8 cellular contexts compared by ENCODE assay signal in genomic region chr1:39407496-39407888, GRCh38.
DNase-seq lines count a peak whose midpoint lies in the region; ATAC-seq and TF ChIP-seq lines count a peak whose summit lies in the region.

No MANE protein-coding gene starts in this region.

- WGBS in lung, 2 donors, result 59 to 64% methylated on average over 7 of the region's 7 CpGs
- WGBS in upper lobe of left lung, 2 donors, result 48 to 58% methylated on average over 7 of the region's 7 CpGs

- TF ChIP-seq CTCF in lung (IDR thresholded peaks at IDR 0.05; ENCODE audit: control extremely low read depth, extremely low read depth) (no peak), upper lobe of left lung (IDR thresholded peaks at IDR 0.05) (no peak)

- peak overlapping the region; percentile 41 to 95 for H3K27ac ChIP-seq in lung (ENCODE audit: low read depth in 1 of 2, low read length in 1 of 2)
- peak overlapping the region; percentile 93 to 95 (median 94) for H3K27ac ChIP-seq in upper lobe of left lung

- no peaks in the 10 kb centered on the region for H3K27me3 Mint-ChIP-seq in activated naive CD4-positive, alpha-beta T cell treated with anti-CD3 and anti-CD28 coated beads, Interleukin-2, amount 10 ng/mL, durations not matched to agents 7 days and 5 days
- H3K27me3 Mint-ChIP-seq in activated naive CD8-positive, alpha-beta T cell treated with anti-CD3 and anti-CD28 coated beads, Interleukin-2, amount 50 U/mL, for 24 hours, result no peaks in the 10 kb centered on the region

- CTCF ChIA-PET in activated naive CD4-positive, alpha-beta T cell treated with anti-CD3 and anti-CD28 coated beads, Interleukin-2, amount 10 ng/mL, durations not matched to agents 7 days and 5 days (lab: Charles Lee), result no interaction called here

- TF ChIP-seq POLR2A in upper lobe of left lung (IDR thresholded peaks at IDR 0.05), result no peak

- no peak overlapping the region for H3K27ac Mint-ChIP-seq in activated naive CD4-positive, alpha-beta T cell treated with anti-CD3 and anti-CD28 coated beads, Interleukin-2, amount 10 ng/mL, durations not matched to agents 7 days and 5 days
- H3K27ac Mint-ChIP-seq in activated naive CD8-positive, alpha-beta T cell treated with anti-CD3 and anti-CD28 coated beads, Interleukin-2, amount 50 U/mL, for 24 hours, result no peak overlapping the region

- H3K36me3 ChIP-seq in lung (ENCODE audit: control insufficient read depth in 2 of 2, insufficient read depth in 2 of 2, low read length in 2 of 2) (no peaks in the 10 kb centered on the region), upper lobe of left lung (peaks cover 0 to 12% (median 3%) of the 10 kb centered on the region in 4 donors)

- TF ChIP-seq EP300 in upper lobe of left lung (IDR thresholded peaks at IDR 0.05), result no peak

- H3K9me3 Mint-ChIP-seq in activated naive CD4-positive, alpha-beta T cell treated with anti-CD3 and anti-CD28 coated beads, Interleukin-2, amount 10 ng/mL, durations not matched to agents 7 days and 5 days, result no peaks in the 10 kb centered on the region
- no peaks in the 10 kb centered on the region for H3K9me3 Mint-ChIP-seq in activated naive CD8-positive, alpha-beta T cell treated with anti-CD3 and anti-CD28 coated beads, Interleukin-2, amount 50 U/mL, for 24 hours

- H3K9me3 ChIP-seq in lung (ENCODE audit: control insufficient read depth in 2 of 2, insufficient read depth in 1 of 2, low read length in 1 of 2) (no peaks in the 10 kb centered on the region), upper lobe of left lung (no peaks in the 10 kb centered on the region)

- H3K4me1 Mint-ChIP-seq in activated naive CD4-positive, alpha-beta T cell treated with anti-CD3 and anti-CD28 coated beads, Interleukin-2, amount 10 ng/mL, durations not matched to agents 7 days and 5 days, result peaks cover 52% of the 10 kb centered on the region
- H3K4me1 Mint-ChIP-seq in activated naive CD8-positive, alpha-beta T cell treated with anti-CD3 and anti-CD28 coated beads, Interleukin-2, amount 50 U/mL, for 24 hours, result peaks cover 59% of the 10 kb centered on the region

- H3K27me3 ChIP-seq in lung (ENCODE audit: control insufficient read depth, insufficient read depth), result no peaks in the 10 kb centered on the region
- no peaks in the 10 kb centered on the region for H3K27me3 ChIP-seq in upper lobe of left lung

- H3K36me3 Mint-ChIP-seq in activated naive CD4-positive, alpha-beta T cell treated with anti-CD3 and anti-CD28 coated beads, Interleukin-2, amount 10 ng/mL, durations not matched to agents 7 days and 5 days, result peaks cover 40% of the 10 kb centered on the region
- H3K36me3 Mint-ChIP-seq in activated naive CD8-positive, alpha-beta T cell treated with anti-CD3 and anti-CD28 coated beads, Interleukin-2, amount 50 U/mL, for 24 hours (ENCODE audit: low read depth), result peaks cover 11% of the 10 kb centered on the region

- H3K4me1 ChIP-seq in lung (ENCODE audit: control insufficient read depth in 2 of 2, insufficient read depth in 2 of 2, low read length in 2 of 2) (peaks cover 13 to 46% of the 10 kb centered on the region in 2 donors), upper lobe of left lung (peaks cover 60 to 81% (median 71%) of the 10 kb centered on the region in 4 donors)

- H3K4me3 ChIP-seq in lung (no peak overlapping the region), upper lobe of left lung (no peak overlapping the region)

- no peak for ATAC-seq in activated naive CD8-positive, alpha-beta T cell treated with anti-CD3 and anti-CD28 coated beads, Interleukin-2, amount 50 U/mL, for 24 hours
- no peak for ATAC-seq in lung (ENCODE audit: insufficient read depth, low FRiP score)
- no peak for ATAC-seq in upper lobe of left lung (ENCODE audit: low FRiP score in 2 of 2)
- no peak for ATAC-seq in GM18868 (IDR thresholded peaks at IDR 0.05; ENCODE audit: unreplicated experiment)
- no peak for ATAC-seq in GM21723 (IDR thresholded peaks at IDR 0.05; ENCODE audit: unreplicated experiment)

- no peak for DNase-seq in activated naive CD4-positive, alpha-beta T cell treated with anti-CD3 and anti-CD28 coated beads, Interleukin-2, amount 10 ng/mL, durations not matched to agents 7 days and 5 days
- DNase-seq in activated naive CD4-positive, alpha-beta T cell treated with Interleukin-2 at 50 U/mL for 16 hours, result no peak
- no peak for DNase-seq in activated naive CD8-positive, alpha-beta T cell treated with anti-CD3 and anti-CD28 coated beads, Interleukin-2, amount 50 U/mL, for 24 hours
- DNase-seq in lung (ENCODE audit: low spot score) (no peak), upper lobe of left lung (no peak), SK-N-DZ (ENCODE audit: low spot score) (no peak)

- H3K4me3 Mint-ChIP-seq in activated naive CD4-positive, alpha-beta T cell treated with anti-CD3 and anti-CD28 coated beads, Interleukin-2, amount 10 ng/mL, durations not matched to agents 7 days and 5 days, result peak overlapping the region; percentile 82
- peak overlapping the region; percentile 79 for H3K4me3 Mint-ChIP-seq in activated naive CD8-positive, alpha-beta T cell treated with anti-CD3 and anti-CD28 coated beads, Interleukin-2, amount 50 U/mL, for 24 hours
